Comparison of ENCODE assay signal across 28 cellular contexts in the genomic region with DNA sequence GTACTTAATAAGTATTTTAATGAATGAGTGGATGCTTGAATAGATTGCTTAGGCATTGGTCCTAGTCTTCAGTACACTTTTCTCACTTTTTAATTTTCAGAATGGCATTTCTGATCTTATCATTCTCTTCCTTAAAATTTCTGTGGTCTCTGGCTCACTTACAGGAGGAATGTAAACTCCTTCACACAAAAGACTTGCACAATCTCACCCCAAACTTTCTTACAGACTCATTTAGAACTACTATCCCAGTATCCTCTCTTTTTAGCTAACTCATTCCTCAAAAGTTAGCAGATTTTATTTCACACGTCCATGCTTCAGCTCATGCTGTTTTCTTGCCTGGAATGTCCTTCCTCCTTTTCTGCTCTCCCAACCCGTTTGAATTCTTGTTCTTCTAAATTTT.
DNase-seq lines count a peak whose midpoint lies in the region; FAIRE-seq and TF ChIP-seq lines count a peak whose summit lies in the region.
"Had no signal": no experiment of that assay in that cellular context is flagged by ENCODE, and none has a peak within 500 bp of the region (broad histone marks: within the 10 kb centered on the region; RNA-seq: fewer than 3 reads in every experiment).

No MANE protein-coding gene starts in this region.

- H3K4me1 ChIP-seq in breast epithelium (no peaks in the 10 kb centered on the region), ascending aorta (no peaks in the 10 kb centered on the region)
- H3K4me1 ChIP-seq: gastroesophageal sphincter, Peyer's patch, prostate gland had no signal

- peaks cover 6% of the 10 kb centered on the region for H3K9me3 Mint-ChIP-seq in MCF 10A (ENCODE audit: unreplicated experiment)

- H3K27ac ChIP-seq in breast epithelium (no peak overlapping the region), ascending aorta (no peak overlapping the region)
- H3K27ac ChIP-seq: gastroesophageal sphincter, KMS-11, Peyer's patch, prostate gland, thoracic aorta had no signal

- DNase-seq in MCF 10A (ENCODE audit: unreplicated experiment), result peak; percentile 22
- DNase-seq in breast epithelium (ENCODE audit: low spot score in 2 of 2), result no peak
- peak; percentile 9 for DNase-seq in astrocyte of the cerebellum (ENCODE audit: low read depth)
- DNase-seq in fibroblast of the aortic adventitia (ENCODE audit: low read depth), result peak; percentile 72
- DNase-seq in activated naive CD4-positive, alpha-beta T cell (lab: John Stamatoyannopoulos, UW), result no peak
- no peak for DNase-seq in ascending aorta (ENCODE audit: low spot score in 2 of 2)
- no peak for DNase-seq in SHP77 (lab: John Stamatoyannopoulos, UW)
- no peak for DNase-seq in GM19239 (ENCODE audit: insufficient read length, low spot score)
- DNase-seq: 8988T; activated CD8-positive, alpha-beta memory T cell treated with anti-CD3 and anti-CD28 coated beads, Interleukin-2, amount 50 U/mL, for 4 hours; activated effector memory CD4-positive, alpha-beta T cell treated with Interleukin-2 at 50 U/mL for 16 hours; activated naive CD8-positive, alpha-beta T cell treated with anti-CD3 and anti-CD28 coated beads, Interleukin-2, amount 50 U/mL, for 24 hours; DMS53; islet precursor cell; NCI-H1105 treated with DMSO at 0.1 percent for 48 hours; NCI-H2081 treated with DMSO at 0.1 percent for 48 hours; NCI-H524; Peyer's patch; stimulated activated CD4-positive, alpha-beta T cell treated with anti-CD3 and anti-CD28 coated beads, Interleukin-2, amount 100 ng/mL, for 24 hours; stimulated activated naive B cell treated with anti-CD40 and anti-IgM and Interleukin-4, amounts not matched to agents 10 μg/mL and 1 μg/mL and 100 μg/mL, for 72 hours; T-helper 2 cell had no signal

- intact Hi-C loops in MCF 10A (cut with micrococcal nuclease) (no loop called here), breast epithelium (cut with DNase I; ENCODE audit: low total_unique reads) (no loop called here), ascending aorta (cut with DNase I) (no loop called here)

- H3K4me3 ChIP-seq in breast epithelium (no peak overlapping the region), astrocyte of the cerebellum (ENCODE audit: low read depth, low read length) (no peak overlapping the region), fibroblast of the aortic adventitia (ENCODE audit: low read depth, low read length) (no peak overlapping the region), ascending aorta (no peak overlapping the region)
- H3K4me3 ChIP-seq: gastroesophageal sphincter, GM12878, Peyer's patch, prostate gland, thoracic aorta had no signal

- in situ Hi-C loops in astrocyte of the cerebellum (cut with HindIII; ENCODE audit: low sequenced_read_pairs), result no loop called here

- FAIRE-seq in GM19239 (lab: Jason Lieb, UNC), result no peak
- FAIRE-seq: GM12878 had no signal

- no peaks in the 10 kb centered on the region for H3K27me3 Mint-ChIP-seq in MCF 10A (ENCODE audit: insufficient read depth, unreplicated experiment)
- H3K27me3 Mint-ChIP-seq: activated naive CD8-positive, alpha-beta T cell treated with anti-CD3 and anti-CD28 coated beads, Interleukin-2, amount 50 U/mL, for 24 hours; B cell; central memory CD8-positive, alpha-beta T cell; stimulated activated naive B cell treated with anti-CD40 and anti-IgM and Interleukin-4, amounts not matched to agents 10 μg/mL and 1 μg/mL and 100 μg/mL, for 72 hours had no signal

- TF ChIP-seq CTCF in MCF 10A (IDR thresholded peaks at IDR 0.05; ENCODE audit: unreplicated experiment) (no peak), breast epithelium (IDR thresholded peaks at IDR 0.05) (no peak), astrocyte of the cerebellum (IDR thresholded peaks at IDR 0.05; ENCODE audit: low read depth, low read length, missing control alignments) (no peak), fibroblast of the aortic adventitia (IDR thresholded peaks at IDR 0.05; ENCODE audit: insufficient read depth, low read length) (no peak), ascending aorta (IDR thresholded peaks at IDR 0.05) (no peak)

- no peak for TF ChIP-seq POLR2A in breast epithelium (IDR thresholded peaks at IDR 0.05)

- H3K27ac Mint-ChIP-seq in MCF 10A (ENCODE audit: low read depth, unreplicated experiment), result peak overlapping the region; percentile 5
- H3K27ac Mint-ChIP-seq: activated naive CD8-positive, alpha-beta T cell treated with anti-CD3 and anti-CD28 coated beads, Interleukin-2, amount 50 U/mL, for 24 hours; B cell; stimulated activated naive B cell treated with anti-CD40 and anti-IgM and Interleukin-4, amounts not matched to agents 10 μg/mL and 1 μg/mL and 100 μg/mL, for 72 hours had no signal

- CTCF ChIA-PET in MCF 10A (lab: Yijun Ruan, JAX), result no interaction called here

- no peaks in the 10 kb centered on the region for H3K36me3 Mint-ChIP-seq in MCF 10A (ENCODE audit: insufficient read depth, unreplicated experiment)
- H3K36me3 Mint-ChIP-seq: stimulated activated naive B cell treated with anti-CD40 and anti-IgM and Interleukin-4, amounts not matched to agents 10 μg/mL and 1 μg/mL and 100 μg/mL, for 72 hours had no signal

- no peak overlapping the region for H3K4me3 Mint-ChIP-seq in MCF 10A (ENCODE audit: unreplicated experiment)
- H3K4me3 Mint-ChIP-seq: activated naive CD8-positive, alpha-beta T cell treated with anti-CD3 and anti-CD28 coated beads, Interleukin-2, amount 50 U/mL, for 24 hours; B cell; central memory CD8-positive, alpha-beta T cell; stimulated activated naive B cell treated with anti-CD40 and anti-IgM and Interleukin-4, amounts not matched to agents 10 μg/mL and 1 μg/mL and 100 μg/mL, for 72 hours had no signal

- peaks cover 9% of the 10 kb centered on the region for H3K4me1 Mint-ChIP-seq in MCF 10A (ENCODE audit: insufficient read depth, unreplicated experiment)
- H3K4me1 Mint-ChIP-seq: activated naive CD8-positive, alpha-beta T cell treated with anti-CD3 and anti-CD28 coated beads, Interleukin-2, amount 50 U/mL, for 24 hours; B cell; central memory CD8-positive, alpha-beta T cell had no signal

- POLR2A ChIA-PET in MCF 10A (lab: Yijun Ruan, JAX), result interaction anchor here (0.7 to 0.9 kb wide), 2 partner anchors 17 to 223 kb away, joined by 3 read pairs; no protein-coding TSS in a partner anchor

- H3K36me3 ChIP-seq in breast epithelium (no peaks in the 10 kb centered on the region), ascending aorta (no peaks in the 10 kb centered on the region)
- H3K36me3 ChIP-seq: gastroesophageal sphincter, Peyer's patch, prostate gland, thoracic aorta had no signal

- H3K9me3 ChIP-seq in breast epithelium, result no peaks in the 10 kb centered on the region
- no peaks in the 10 kb centered on the region for H3K9me3 ChIP-seq in ascending aorta
- H3K9me3 ChIP-seq: gastroesophageal sphincter, prostate gland, thoracic aorta had no signal

- H3K27me3 ChIP-seq in breast epithelium, result no peaks in the 10 kb centered on the region
- no peaks in the 10 kb centered on the region for H3K27me3 ChIP-seq in ascending aorta
- H3K27me3 ChIP-seq: gastroesophageal sphincter, Peyer's patch had no signal

- BruUV-seq in MCF 10A (replicated peaks; lab: Mats Ljungman, UMichigan), result no TSS peak

Comparison
In these comparisons a context has a peak if more than half of its experiments do, and no peak if none do; other contexts are left out.
1. DNase-seq: peak in MCF 10A (single experiment), astrocyte of the cerebellum (single experiment) and fibroblast of the aortic adventitia (single experiment); none in breast epithelium (0 of 2), activated naive CD4-positive, alpha-beta T cell (0 of 4), ascending aorta (0 of 2), SHP77 (0 of 2) and GM19239 (single experiment).